In the genomic region with DNA sequence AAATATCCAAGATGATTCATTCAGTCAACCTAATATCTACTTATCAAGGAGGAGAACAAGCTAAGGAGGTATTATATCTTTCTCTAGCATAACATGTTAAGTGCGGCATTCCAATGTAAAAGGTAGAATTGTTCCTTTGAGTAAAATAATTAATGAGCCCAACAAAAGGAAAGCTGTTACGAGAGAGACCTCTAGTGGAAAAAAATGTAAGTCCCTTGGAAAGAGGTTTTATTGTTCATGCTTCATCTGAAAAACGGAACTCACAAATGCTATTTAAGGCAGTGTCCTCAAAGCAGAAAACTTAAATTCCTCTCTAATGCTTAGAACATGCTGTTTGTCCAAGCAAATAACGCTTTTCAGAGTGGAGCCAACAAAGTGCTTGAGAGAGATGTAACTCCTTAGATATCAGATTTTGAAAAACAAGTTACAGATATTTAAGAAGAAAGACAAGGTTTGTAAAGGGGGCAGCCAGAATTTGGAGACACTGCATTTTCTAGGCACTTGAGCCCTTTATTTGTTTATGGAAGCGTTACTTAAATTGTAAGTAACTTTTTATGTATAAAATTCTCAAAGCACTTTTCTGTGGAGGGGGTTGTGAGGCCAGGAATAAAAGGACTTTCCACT, we compare ENCODE assay signal across 8 cellular contexts.
DNase-seq lines count a peak whose midpoint lies in the region; ATAC-seq, FAIRE-seq and TF ChIP-seq lines count a peak whose summit lies in the region.

No MANE protein-coding gene starts in this region.

- H3K36me3 ChIP-seq in bronchial epithelial cell (ENCODE audit: control insufficient read depth, insufficient read depth, low read length): no peaks in the 10 kb centered on the region

- H3K4me3 Mint-ChIP-seq in T-cell: no peak overlapping the region

- no peaks in the 10 kb centered on the region for H3K9me3 Mint-ChIP-seq in T-cell

- peaks cover 0 to 7% of the 10 kb centered on the region in 2 donors for H3K27me3 Mint-ChIP-seq in T-cell

- no peak for FAIRE-seq in bronchial epithelial cell (lab: Jason Lieb, UNC)

- peak; percentile 47 for TF ChIP-seq CTCF in bronchial epithelial cell (IDR thresholded peaks at IDR 0.05; ENCODE audit: insufficient read depth, low read length, severe bottlenecking)

- no peaks in the 10 kb centered on the region for H3K4me1 Mint-ChIP-seq in T-cell

- DNase-seq in NCI-H146 (lab: John Stamatoyannopoulos, UW): peak; percentile 15
- no peak for DNase-seq in NCI-H146 treated with DMSO at 0.1 percent for 48 hours (lab: John Stamatoyannopoulos, UW; ENCODE audit: unreplicated experiment)
- DNase-seq in NCI-H526 treated with DMSO at 0.1 percent for 48 hours (lab: John Stamatoyannopoulos, UW): peak; percentile 62
- DNase-seq in bronchial epithelial cell (ENCODE audit: low read depth): peak; percentile 44
- peak; percentile 31 for DNase-seq in midbrain (lab: John Stamatoyannopoulos, UW)
- DNase-seq in T-cell: no peak
- no peak for DNase-seq in stimulated activated naive CD4-positive, alpha-beta T cell treated with Interleukin-2 at 50 U/mL for 16 hours (lab: John Stamatoyannopoulos, UW)

- no peak overlapping the region for H3K27ac Mint-ChIP-seq in T-cell

- H3K4me3 ChIP-seq in bronchial epithelial cell (ENCODE audit: low read depth, low read length): no peak overlapping the region

- ATAC-seq in HG02852 (IDR thresholded peaks at IDR 0.05; ENCODE audit: unreplicated experiment): peak; percentile 70
- no peak for ATAC-seq in T-cell (replicated peaks in 1 of 4)

- POLR2A ChIA-PET in T-cell (lab: Charles Lee): no interaction called here

- no peaks in the 10 kb centered on the region for H3K36me3 Mint-ChIP-seq in T-cell

- H3K27me3 ChIP-seq in bronchial epithelial cell (ENCODE audit: control insufficient read depth, insufficient read depth, low read length): no peaks in the 10 kb centered on the region

- CTCF ChIA-PET in T-cell (lab: Charles Lee): interaction anchor here in 1 of 2 donors (0.5 kb wide), 1 partner anchor 518 kb away, joined by 3 read pairs; no protein-coding TSS in a partner anchor

Comparison
In these comparisons a context has a peak if more than half of its experiments do, and no peak if none do; other contexts are left out.
1. DNase-seq: peak in NCI-H146 (single experiment), NCI-H526 treated with DMSO at 0.1 percent for 48 hours (single experiment), bronchial epithelial cell (single experiment) and midbrain (single experiment); none in NCI-H146 treated with DMSO at 0.1 percent for 48 hours (single experiment), T-cell (0 of 34) and stimulated activated naive CD4-positive, alpha-beta T cell treated with Interleukin-2 at 50 U/mL for 16 hours (single experiment).